Comparison of ENCODE assay signal across 8 cellular contexts in genomic region chr5:2151301-2151888, GRCh38.
A peak's percentile ranks its signal among the peaks of the same experiment; 100 is the strongest.
DNase-seq lines count a peak whose midpoint lies in the region; ATAC-seq and TF ChIP-seq lines count a peak whose summit lies in the region.
"Not testable (repeated sequence)": the region's sequence is repeated elsewhere in the genome, so short reads cannot be mapped to it uniquely, and the experiment has no call there.

No MANE protein-coding gene starts in this region.

- H3K27ac Mint-ChIP-seq in CD4-positive, alpha-beta T cell; natural killer cell; type B pancreatic cell: not testable (repeated sequence)

- peak; percentile 30 for TF ChIP-seq CTCF in CD4-positive, alpha-beta T cell (IDR thresholded peaks at IDR 0.05)
- TF ChIP-seq CTCF in body of pancreas (IDR thresholded peaks at IDR 0.05) (peak in 5 of 7 experiments; percentile 5 to 31 (median 20)), foreskin fibroblast (IDR thresholded peaks at IDR 0.05; ENCODE audit: low read depth, low read length) (peak; percentile 33), natural killer cell (IDR thresholded peaks at IDR 0.05) (peak; percentile 34), type B pancreatic cell (conservative IDR thresholded peaks at IDR 0.05) (peak; percentile 84)

- CTCF ChIA-PET in CD4-positive, alpha-beta T cell (lab: Charles Lee), result not testable (repeated sequence)

- not testable (repeated sequence) for ATAC-seq in CD4-positive, alpha-beta T cell (ENCODE audit: poor library complexity); SK-N-SH treated with all-trans-retinoic acid at 6 μM for 48 hours; body of pancreas; natural killer cell

- H3K4me3 ChIP-seq in body of pancreas; foreskin fibroblast (ENCODE audit: low read depth in 1 of 2, low read length in 2 of 2): not testable (repeated sequence)

- not testable (repeated sequence) for H3K27me3 Mint-ChIP-seq in CD4-positive, alpha-beta T cell; natural killer cell (ENCODE audit: low read depth in 2 of 2)
- H3K27me3 Mint-ChIP-seq in type B pancreatic cell, result peaks cover 26% of the 10 kb centered on the region

- WGBS in body of pancreas, 2 donors, result 14 to 24% methylated on average over 6 to 8 of the region's 8 CpGs

- intact Hi-C loops in CD4-positive, alpha-beta T cell (cut with DNase I, micrococcal nuclease); body of pancreas (cut with DNase I); natural killer cell (cut with micrococcal nuclease): not testable (repeated sequence)

- not testable (repeated sequence) for H3K36me3 ChIP-seq in body of pancreas (replicated peaks in 1 of 2; ENCODE audit: insufficient read depth in 1 of 2, low read depth in 2 of 2)

- not testable (repeated sequence) for TF ChIP-seq POLR2A in body of pancreas (IDR thresholded peaks at IDR 0.05)

- not testable (repeated sequence) for H3K27me3 ChIP-seq in CD4-positive, alpha-beta T cell (ENCODE audit: control insufficient read depth, insufficient read depth, low read length); body of pancreas

- not testable (repeated sequence) for DNase-seq in CD4-positive, alpha-beta T cell; body of pancreas; natural killer cell; type B pancreatic cell (ENCODE audit: extremely low spot score, unreplicated experiment)
- DNase-seq in GM19238 (ENCODE audit: insufficient read length, low spot score) (peak; percentile 27), NAMALWA (ENCODE audit: low spot score) (peak; percentile 81), foreskin fibroblast (peak; percentile 9 to 59)

- H3K9me3 ChIP-seq in CD4-positive, alpha-beta T cell (ENCODE audit: control insufficient read depth, low read length); body of pancreas: not testable (repeated sequence)

- not testable (repeated sequence) for H3K9me3 Mint-ChIP-seq in CD4-positive, alpha-beta T cell; natural killer cell; type B pancreatic cell

- not testable (repeated sequence) for H3K4me1 ChIP-seq in body of pancreas

- H3K36me3 Mint-ChIP-seq in CD4-positive, alpha-beta T cell (ENCODE audit: low read depth); natural killer cell; type B pancreatic cell: not testable (repeated sequence)

- not testable (repeated sequence) for H3K4me1 Mint-ChIP-seq in CD4-positive, alpha-beta T cell (ENCODE audit: low read depth); natural killer cell; type B pancreatic cell (ENCODE audit: unreplicated experiment)

- POLR2A ChIA-PET in CD4-positive, alpha-beta T cell (lab: Charles Lee), result not testable (repeated sequence)

- not testable (repeated sequence) for H3K27ac ChIP-seq in CD4-positive, alpha-beta T cell (ENCODE audit: low read depth, low read length); body of pancreas

- H3K4me3 Mint-ChIP-seq in CD4-positive, alpha-beta T cell; natural killer cell; type B pancreatic cell: not testable (repeated sequence)

TF ChIP-seq in SK-N-SH treated with all-trans-retinoic acid at 6 μM for 48 hours, 23 proteins besides CTCF, POLR2A, EP300 and RAD21:
- 0 out of 2 replicates have a peak, but pooled peaks have one; percentile 17 for TF ChIP-seq ZNF8 (CRISPR knock-in tag; IDR thresholded peaks at IDR 0.05)
TF ChIP-seq in SK-N-SH treated with all-trans-retinoic acid at 6 μM for 48 hours: peak in this region for 1; not testable (repeated sequence) for 22.

Comparison
In these comparisons a context has a peak if more than half of its experiments do, and no peak if none do; other contexts are left out.
1. CTCF ChIP-seq: peak in every context shown above with its lines; median percentile 84 in type B pancreatic cell; 34 in natural killer cell; 33 in foreskin fibroblast; 30 in CD4-positive, alpha-beta T cell; 20 in body of pancreas.